In the genomic region with DNA sequence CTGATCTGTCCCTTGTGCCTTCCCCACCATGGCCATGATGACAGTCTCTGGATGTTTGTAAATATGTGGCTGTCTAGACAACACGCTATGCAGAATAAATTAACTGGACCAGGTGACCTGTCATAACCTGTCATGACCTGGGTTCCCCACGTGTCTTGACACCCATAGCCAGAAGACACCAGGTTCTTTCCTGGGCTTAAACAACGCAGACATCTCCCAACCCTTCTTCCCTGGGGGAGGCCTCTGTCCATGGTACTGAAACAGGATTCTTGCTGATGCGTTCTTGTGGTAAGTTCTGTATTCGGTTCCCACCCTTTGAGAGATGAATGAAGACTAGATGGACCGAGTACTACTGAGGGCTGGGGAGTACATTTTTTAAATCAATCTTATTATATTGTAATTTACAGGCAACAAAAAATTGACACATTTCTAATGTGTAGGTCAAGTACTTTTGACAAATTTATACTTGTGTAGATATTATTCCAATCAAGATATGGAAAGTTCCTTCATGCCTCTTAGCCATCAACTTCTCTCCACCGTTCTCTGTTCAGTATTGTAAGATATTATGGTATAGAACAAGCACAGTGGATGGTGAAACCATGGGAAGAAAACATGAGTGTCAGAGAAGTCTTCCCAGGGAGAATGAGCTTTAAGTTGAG, we compare ENCODE assay signal across 13 cellular contexts.
DNase-seq lines count a peak whose midpoint lies in the region; ATAC-seq and TF ChIP-seq lines count a peak whose summit lies in the region.
"Had no signal": no experiment of that assay in that cellular context is flagged by ENCODE, and none has a peak within 500 bp of the region (broad histone marks: within the 10 kb centered on the region; RNA-seq: fewer than 3 reads in every experiment).

No MANE protein-coding gene starts in this region.

- intact Hi-C loops in activated naive CD4-positive, alpha-beta T cell treated with anti-CD3 and anti-CD28 coated beads for 36 hours (cut with micrococcal nuclease): no loop called here

- H3K27me3 Mint-ChIP-seq in activated naive CD4-positive, alpha-beta T cell treated with anti-CD3 and anti-CD28 coated beads for 36 hours (ENCODE audit: low read depth): peaks cover 13% of the 10 kb centered on the region

- peaks cover 1% of the 10 kb centered on the region for H3K36me3 Mint-ChIP-seq in activated naive CD4-positive, alpha-beta T cell treated with anti-CD3 and anti-CD28 coated beads for 36 hours (ENCODE audit: low read depth)
- H3K36me3 Mint-ChIP-seq: activated naive CD8-positive, alpha-beta T cell treated with anti-CD3 and anti-CD28 coated beads for 36 hours had no signal

- H3K9me3 Mint-ChIP-seq in activated naive CD4-positive, alpha-beta T cell treated with anti-CD3 and anti-CD28 coated beads for 36 hours: peaks cover 7% of the 10 kb centered on the region

- no peak for ATAC-seq in HG03457 (IDR thresholded peaks at IDR 0.05; ENCODE audit: unreplicated experiment)
- ATAC-seq in GM21723 (IDR thresholded peaks at IDR 0.05; ENCODE audit: unreplicated experiment): no peak

- H3K27ac Mint-ChIP-seq in activated naive CD4-positive, alpha-beta T cell treated with anti-CD3 and anti-CD28 coated beads for 36 hours: no peak overlapping the region
- H3K27ac Mint-ChIP-seq: activated naive CD8-positive, alpha-beta T cell treated with anti-CD3 and anti-CD28 coated beads for 36 hours had no signal

- H3K4me1 Mint-ChIP-seq in activated naive CD4-positive, alpha-beta T cell treated with anti-CD3 and anti-CD28 coated beads for 36 hours (ENCODE audit: low read depth): peaks cover 8% of the 10 kb centered on the region

- no peak for TF ChIP-seq CTCF in fibroblast of mammary gland (conservative IDR thresholded peaks at IDR 0.05; ENCODE audit: control insufficient read depth, insufficient read depth, low read depth, low read length)

- H3K4me3 Mint-ChIP-seq in activated naive CD4-positive, alpha-beta T cell treated with anti-CD3 and anti-CD28 coated beads for 36 hours: no peak overlapping the region
- H3K4me3 Mint-ChIP-seq: activated naive CD8-positive, alpha-beta T cell treated with anti-CD3 and anti-CD28 coated beads for 36 hours had no signal

- DNase-seq in activated naive CD4-positive, alpha-beta T cell treated with anti-CD3 and anti-CD28 coated beads for 36 hours: peak; percentile 23
- DNase-seq in activated naive CD4-positive, alpha-beta T cell (lab: John Stamatoyannopoulos, UW): no peak
- DNase-seq in RPMI8226 (peak; percentile 62), fibroblast of mammary gland (ENCODE audit: low read depth) (peak; percentile 24), smooth muscle cell of the brain vasculature (ENCODE audit: low read depth, low spot score) (peak; percentile 20)
- DNase-seq in stimulated activated CD8-positive, alpha-beta memory T cell treated with anti-CD3 and anti-CD28 coated beads, Interleukin-4, amount 100 ng/mL, for 48 hours: no peak
- DNase-seq: activated naive CD8-positive, alpha-beta T cell treated with anti-CD3 and anti-CD28 coated beads for 36 hours; heart left ventricle; NCI-H2081 treated with DMSO at 0.1 percent for 48 hours had no signal

- H3K4me3 ChIP-seq in fibroblast of mammary gland (ENCODE audit: control insufficient read depth, low read depth, low read length): no peak overlapping the region
- H3K4me3 ChIP-seq: BLaER1 treated with 17β-estradiol and CSF1 and Interleukin-3, amounts not matched to agents 10 nM and 100 nM; heart left ventricle; prostate gland had no signal

- CTCF ChIA-PET in activated naive CD4-positive, alpha-beta T cell treated with anti-CD3 and anti-CD28 coated beads for 36 hours (lab: Charles Lee): no interaction called here

Comparison
In these comparisons a context has a peak if more than half of its experiments do, and no peak if none do; other contexts are left out.
1. DNase-seq: peak in activated naive CD4-positive, alpha-beta T cell treated with anti-CD3 and anti-CD28 coated beads for 36 hours (single experiment), RPMI8226 (single experiment), fibroblast of mammary gland (single experiment) and smooth muscle cell of the brain vasculature (single experiment); none in activated naive CD4-positive, alpha-beta T cell (0 of 4) and stimulated activated CD8-positive, alpha-beta memory T cell treated with anti-CD3 and anti-CD28 coated beads, Interleukin-4, amount 100 ng/mL, for 48 hours (single experiment).